ENCODE assay signal across 8 cellular contexts in genomic region chr1:89820423-89821321, GRCh38. TPM values are rescaled to one million over a fixed set of nuclear protein-coding genes. Genes with fewer than 3 reads are reported as not detected.
DNase-seq lines count a peak whose midpoint lies in the region; TF ChIP-seq lines count a peak whose summit lies in the region.

LRRC8D (plus strand) TSS chr1:89821032; CDS start chr1:89933069, 112,037 bp downstream.

- H3K9ac ChIP-seq in Loucy (ENCODE audit: low read depth, low read length, poor library complexity, severe bottlenecking) = peak within 1 kb of the TSS; percentile 86

- DNase-seq in GDM1 (lab: John Stamatoyannopoulos, UW) (peak; percentile 85), H7 (peak; percentile 95), SHP77 treated with DMSO at 0.1 percent for 48 hours (lab: John Stamatoyannopoulos, UW) (peak; percentile 82), foreskin melanocyte (peak; percentile 59), superior temporal gyrus (ENCODE audit: extremely low spot score) (peak; percentile 93)
- DNase-seq in activated naive CD4-positive, alpha-beta T cell (lab: John Stamatoyannopoulos, UW) = peak; percentile 20 to 52 (median 39)

- H3K4me2 ChIP-seq in Loucy (ENCODE audit: low read depth, low read length, poor library complexity, severe bottlenecking) = peak within 1 kb of the TSS; percentile 95

- peaks cover 9% of the 10 kb centered on the region for H3K27me3 ChIP-seq in H7 (ENCODE audit: control insufficient read depth, insufficient read depth, low read length)
- H3K27me3 ChIP-seq in Loucy (ENCODE audit: insufficient read depth, low read length, poor library complexity, severe bottlenecking) = no peaks in the 10 kb centered on the region
- no peaks in the 10 kb centered on the region for H3K27me3 ChIP-seq in neuron (ENCODE audit: insufficient read depth, low read length)

- H3K36me3 ChIP-seq in H7 (replicated peaks; ENCODE audit: control insufficient read depth, insufficient read depth, low read length) (no peaks in the 10 kb centered on the region; the same call in 1 of the 2 replicates), Loucy (ENCODE audit: insufficient read depth, low read length) (no peaks in the 10 kb centered on the region), neuron (ENCODE audit: insufficient read depth, low read length) (peaks cover 8% of the 10 kb centered on the region)

- H2AFZ ChIP-seq in Loucy (ENCODE audit: low read length) = peak within 1 kb of the TSS; percentile 95
- H2AFZ ChIP-seq in neuron (ENCODE audit: low read depth, low read length) = peak within 1 kb of the TSS; percentile 43

- H3K4me1 ChIP-seq in Loucy (ENCODE audit: insufficient read depth, low read length, poor library complexity, severe bottlenecking) (peaks cover 48% of the 10 kb centered on the region), neuron (ENCODE audit: insufficient read depth, low read length) (peaks cover 35% of the 10 kb centered on the region)

- H3K9me3 ChIP-seq in Loucy (ENCODE audit: insufficient read depth, low read depth, low read length) (no peaks in the 10 kb centered on the region), neuron (ENCODE audit: low read length) (no peaks in the 10 kb centered on the region)

- peaks cover 67% of the 10 kb centered on the region for H3K79me2 ChIP-seq in Loucy (ENCODE audit: insufficient read depth, low read length)

- H3F3A ChIP-seq in Loucy (ENCODE audit: low read depth) = no peaks in the 10 kb centered on the region

- no peaks in the 10 kb centered on the region for H3K9me2 ChIP-seq in Loucy (replicated peaks; ENCODE audit: low read depth, low read length)

- no peak for TF ChIP-seq CTCF in Loucy (conservative IDR thresholded peaks at IDR 0.05; ENCODE audit: low read length)

- peaks cover 40% of the 10 kb centered on the region for H4K20me1 ChIP-seq in Loucy (ENCODE audit: insufficient read depth, low read length, poor library complexity, severe bottlenecking)

- H3K4me3 ChIP-seq in H7 (ENCODE audit: insufficient read depth, low read depth, low read length) (peak within 1 kb of the TSS; percentile 100), Loucy (ENCODE audit: low read length, poor library complexity, severe bottlenecking) (peak within 1 kb of the TSS; percentile 83), neuron (ENCODE audit: low read length) (peak within 1 kb of the TSS; percentile 63)

RNA-seq across cellular contexts. Expression of gene LRRC8D, which starts in this region (rescaled TPM):
- total RNA-seq in H7 (2014; rRNA removed; shearing (Covaris generic)) = 44.9 and 46.7 TPM in 2 replicates

Comparison
In these comparisons a context has a peak if more than half of its experiments do, and no peak if none do; other contexts are left out.
1. Peak in every context shown above with its lines: DNase-seq and H3K4me3 ChIP-seq.
2. DNase-seq: peak in every context shown above with its lines; median percentile 95 in H7; 93 in superior temporal gyrus; 85 in GDM1; 82 in SHP77 treated with DMSO at 0.1 percent for 48 hours; 59 in foreskin melanocyte; 39 in activated naive CD4-positive, alpha-beta T cell.